ENCODE assay signal across 19 cellular contexts in genomic region chr17:32933881-32934280, GRCh38. TPM values are rescaled to one million over a fixed set of nuclear protein-coding genes. Genes with fewer than 3 reads are reported as not detected.
DNase-seq lines count a peak whose midpoint lies in the region; ATAC-seq and TF ChIP-seq lines count a peak whose summit lies in the region.
"Had no signal": no experiment of that assay in that cellular context is flagged by ENCODE, and none has a peak within 500 bp of the region (broad histone marks: within the 10 kb centered on the region; RNA-seq: fewer than 3 reads in every experiment).

No MANE protein-coding gene starts in this region.

- ATAC-seq in mucosa of descending colon (peak; percentile 47), GM18868 (IDR thresholded peaks at IDR 0.05; ENCODE audit: unreplicated experiment) (no peak), HG03457 (IDR thresholded peaks at IDR 0.05; ENCODE audit: unreplicated experiment) (no peak)

- DNase-seq in NCI-H226 (peak; percentile 39), endodermal cell (peak; percentile 28), mucosa of descending colon (no peak), transverse colon (no peak), H9 (no peak)
- DNase-seq: AML-193, DND-41, GDM1, HCEC 1CT, NCI-H1105, NCI-H1694, NCI-H2107, NCI-H524, PC-9, SIG-M5 had no signal

- H3K23me2 ChIP-seq in H9 (ENCODE audit: insufficient read length, low read depth, low read length, poor library complexity, severe bottlenecking), result peaks cover 3% of the 10 kb centered on the region

- H3K79me1 ChIP-seq in H9 (ENCODE audit: insufficient read depth, low read depth, low read length, poor library complexity, severe bottlenecking), result no peaks in the 10 kb centered on the region

- no peak overlapping the region for H2BK5ac ChIP-seq in H9 (ENCODE audit: insufficient read length, low read length)

- no peak overlapping the region for H3K23ac ChIP-seq in H9 (ENCODE audit: insufficient read length, low read depth, low read length)

- no peaks in the 10 kb centered on the region for H3K9me3 Mint-ChIP-seq in endodermal cell
- H3K9me3 Mint-ChIP-seq in H9, result no peaks in the 10 kb centered on the region

- H3K27me3 Mint-ChIP-seq in endodermal cell (ENCODE audit: insufficient read depth) (no peaks in the 10 kb centered on the region), H9 (ENCODE audit: low read depth) (no peaks in the 10 kb centered on the region)

- no peak overlapping the region for H3K27ac ChIP-seq in endodermal cell (ENCODE audit: low read depth, low read length)
- H3K27ac ChIP-seq in transverse colon, result no peak overlapping the region
- no peak overlapping the region for H3K27ac ChIP-seq in H9 (ENCODE audit: insufficient read length, low read depth, low read length)
- H3K27ac ChIP-seq: C4-2B, PC-9, RWPE1 had no signal

- H3K9me3 ChIP-seq in endodermal cell (ENCODE audit: control insufficient read depth, low read length), result no peaks in the 10 kb centered on the region
- H3K9me3 ChIP-seq in mucosa of descending colon, result no peaks in the 10 kb centered on the region
- H3K9me3 ChIP-seq in transverse colon, result no peaks in the 10 kb centered on the region
- no peaks in the 10 kb centered on the region for H3K9me3 ChIP-seq in H9 (ENCODE audit: control insufficient read depth, low read depth, low read length)

- peaks cover 63% of the 10 kb centered on the region for H3K36me3 ChIP-seq in endodermal cell (ENCODE audit: control insufficient read depth, insufficient read depth, low read length)
- no peaks in the 10 kb centered on the region for H3K36me3 ChIP-seq in mucosa of descending colon (ENCODE audit: low read depth)
- H3K36me3 ChIP-seq in transverse colon, result no peaks in the 10 kb centered on the region

- H3K9ac ChIP-seq in endodermal cell (ENCODE audit: extremely low read depth, low read length, poor library complexity, severe bottlenecking), result no peak overlapping the region
- H3K9ac ChIP-seq in H9 (ENCODE audit: extremely low read depth, insufficient read length, low read length), result no peak overlapping the region

- WGBS in endodermal cell (ENCODE audit: insufficient coverage in 1 of 2, insufficient read length in 1 of 2), 2 experiments, result 88 to 100% methylated on average over 2 of the region's 2 CpGs
- WGBS in transverse colon (ENCODE audit: low coverage in 1 of 2), 2 donors, result 86% methylated on average over 2 of the region's 2 CpGs; no CpG with 5 or more reads in 1 of the 2 donors
- no CpG with 5 or more reads among the region's 2 CpGs for WGBS in H9 (ENCODE audit: extremely low coverage, insufficient read length, low lambda C conversion rate)

- H3K27me3 ChIP-seq in endodermal cell (ENCODE audit: control insufficient read depth, insufficient read depth, low read length, poor library complexity, severe bottlenecking) (no peaks in the 10 kb centered on the region), transverse colon (no peaks in the 10 kb centered on the region), H9 (ENCODE audit: insufficient read depth, low read length) (no peaks in the 10 kb centered on the region)

- no peak for TF ChIP-seq POLR2A in transverse colon (IDR thresholded peaks at IDR 0.05)

- H3K4me1 ChIP-seq in endodermal cell (ENCODE audit: control insufficient read depth, insufficient read depth, low read length) (no peaks in the 10 kb centered on the region), mucosa of descending colon (ENCODE audit: low read depth) (peaks cover 3% of the 10 kb centered on the region), transverse colon (peaks cover 3 to 25% (median 6%) of the 10 kb centered on the region in 4 donors), H9 (ENCODE audit: insufficient read depth, low read length) (peaks cover 5% of the 10 kb centered on the region; the same call in 1 of the 2 replicates)

- no peaks in the 10 kb centered on the region; the same call in 1 of the 2 replicates for H3K79me2 ChIP-seq in H9 (ENCODE audit: insufficient read depth, low read length)

- H3K4me1 Mint-ChIP-seq in endodermal cell, result peaks cover 20% of the 10 kb centered on the region
- peaks cover 25 to 30% of the 10 kb centered on the region in 2 experiments for H3K4me1 Mint-ChIP-seq in H9

- H3K4me3 Mint-ChIP-seq in endodermal cell, result no peak overlapping the region
- no peak overlapping the region for H3K4me3 Mint-ChIP-seq in H9

- no peak overlapping the region for H4K5ac ChIP-seq in H9 (ENCODE audit: insufficient read length, low read depth, low read length)

- H2BK20ac ChIP-seq in H9 (ENCODE audit: low read depth, low read length, poor library complexity, severe bottlenecking), result no peak overlapping the region

- H3K14ac ChIP-seq in H9 (ENCODE audit: insufficient read depth, low read length), result no peak overlapping the region

- no peak overlapping the region for H3T11ph ChIP-seq in H9 (ENCODE audit: low read length)

- H3K56ac ChIP-seq in H9 (ENCODE audit: insufficient read length, low read depth, low read length), result no peak overlapping the region

- H3K27ac Mint-ChIP-seq in endodermal cell (no peak overlapping the region), H9 (peak overlapping the region in 1 of 3 experiments; percentile 63; a peak in 3 of 7 replicates)

- TF ChIP-seq EP300 in transverse colon (IDR thresholded peaks at IDR 0.05; ENCODE audit: low read depth), result no peak

- no peak overlapping the region for H2BK120ac ChIP-seq in H9 (ENCODE audit: low read depth, low read length, poor library complexity, severe bottlenecking)

- no peak for TF ChIP-seq CTCF in endodermal cell (conservative IDR thresholded peaks at IDR 0.05)
- TF ChIP-seq CTCF in mucosa of descending colon (IDR thresholded peaks at IDR 0.05), result no peak
- TF ChIP-seq CTCF in transverse colon (IDR thresholded peaks at IDR 0.05), result no peak
- TF ChIP-seq CTCF in H9 (conservative IDR thresholded peaks at IDR 0.05), result no peak

- intact Hi-C loops in mucosa of descending colon (cut with DNase I, micrococcal nuclease) (no loop called here), transverse colon (cut with DNase I; ENCODE audit: low total_unique reads) (no loop called here)

- no peak overlapping the region for H3K4ac ChIP-seq in H9 (ENCODE audit: low read depth, low read length)

- no peak overlapping the region for H3K4me2 ChIP-seq in H9 (ENCODE audit: insufficient read depth, insufficient read length, low read length)
- H3K4me2 ChIP-seq: PC-9 had no signal

- in situ Hi-C loops in transverse colon (cut with MboI; ENCODE audit: low pct_ligation_motif_present in 1 of 4, low pct_unique_long_range_greater_than_20kb in 1 of 4, low sequenced_read_pairs in 3 of 4), result loop anchor here in 2 of 4 donors (10.0 kb wide), 2 partner anchors 61 to 71 kb away; partner anchors contain the start of gene SPACA3 (in 1 of the 2)

- H2AK5ac ChIP-seq in H9 (ENCODE audit: insufficient read length, low read length), result no peak overlapping the region

- no peak overlapping the region for H2BK12ac ChIP-seq in H9 (ENCODE audit: insufficient read length, low read depth, low read length)

- no peaks in the 10 kb centered on the region for H4K20me1 ChIP-seq in H9 (ENCODE audit: control insufficient read depth, insufficient read depth, insufficient read length)

- H2BK15ac ChIP-seq in H9 (ENCODE audit: low read depth, low read length), result no peak overlapping the region

- H4K91ac ChIP-seq in H9 (ENCODE audit: insufficient read length, low read depth, low read length), result no peak overlapping the region

- no peak overlapping the region for H3K4me3 ChIP-seq in endodermal cell (ENCODE audit: low read length)
- no peak overlapping the region for H3K4me3 ChIP-seq in mucosa of descending colon
- no peak overlapping the region for H3K4me3 ChIP-seq in transverse colon
- H3K4me3 ChIP-seq: PC-9 had no signal

- no peak overlapping the region for H2AFZ ChIP-seq in H9 (ENCODE audit: low read length)
- H2AFZ ChIP-seq: PC-9 had no signal

- no peak overlapping the region for H3K18ac ChIP-seq in H9 (ENCODE audit: insufficient read length, low read depth, low read length)

- H4K8ac ChIP-seq in H9 (replicated peaks; ENCODE audit: insufficient read length, low read depth, low read length), result no peak overlapping the region

- H3K36me3 Mint-ChIP-seq in endodermal cell (ENCODE audit: low read depth) (peaks cover 67% of the 10 kb centered on the region), H9 (ENCODE audit: insufficient read depth in 1 of 3, low read depth in 3 of 3) (peaks cover 24 to 68% (median 53%) of the 10 kb centered on the region in 3 experiments)

RNA-seq across cellular contexts. Expression of gene TMEM98, which starts 5.9 kb away (rescaled TPM):
- 100 to 1,000 TPM; 134 to 137 TPM for total RNA-seq in endodermal cell
- 124 TPM for polyA plus RNA-seq in endodermal cell (2013, experiment 1 of 2)
- 116 TPM for polyA plus RNA-seq in endodermal cell (2013, experiment 2 of 2)
- total RNA-seq in mucosa of descending colon, result 100 to 1,000 TPM in 1 of 3 donors, 10 to 100 TPM in 2; 56.4 to 175 (median 85.9) TPM
- total RNA-seq in transverse colon, result 100 to 1,000 TPM in 3 of 4 donors, 10 to 100 TPM in 1; 70.7 to 219 (median 175) TPM
- 78.4 and 79.8 TPM in 2 replicates for total RNA-seq in H9 (2021)
- total RNA-seq: PC-9 had no signal

RNA-seq across cellular contexts. Expression of gene MYO1D, which starts 57.0 kb away (rescaled TPM):
- total RNA-seq in endodermal cell (10 to 100 TPM; 42.9 to 43.7 TPM), mucosa of descending colon (100 to 1,000 TPM; 166 to 495 (median 256) TPM), transverse colon (100 to 1,000 TPM; 247 to 569 (median 444) TPM), H9 (2021) (19.0 and 21.4 TPM in 2 replicates)
- polyA plus RNA-seq in endodermal cell (2013, experiment 1 of 2), result 10.5 TPM
- 11.1 TPM for polyA plus RNA-seq in endodermal cell (2013, experiment 2 of 2)

RNA-seq across cellular contexts. Expression of gene SPACA3, which starts 57.8 kb away (rescaled TPM):
- total RNA-seq in endodermal cell (not detected), mucosa of descending colon (not detected), transverse colon (not detected), H9 (2021) (not detected in 2 replicates)
- polyA plus RNA-seq in endodermal cell (2013, experiment 1 of 2), result 0.28 TPM
- not detected for polyA plus RNA-seq in endodermal cell (2013, experiment 2 of 2)
- total RNA-seq: PC-9 had no signal

Comparison
In these comparisons a context has a peak if more than half of its experiments do, and no peak if none do; other contexts are left out.
1. DNase-seq: peak in NCI-H226 (single experiment) and endodermal cell (single experiment); none in mucosa of descending colon (0 of 3), transverse colon (single experiment) and H9 (single experiment).